18 cellular contexts compared by ENCODE assay signal in genomic region chr5:157903117-157903450, GRCh38. TPM values are rescaled to one million over a fixed set of nuclear protein-coding genes. Genes with fewer than 3 reads are reported as not detected.
DNase-seq lines count a peak whose midpoint lies in the region; ATAC-seq and TF ChIP-seq lines count a peak whose summit lies in the region.
"Had no signal": no experiment of that assay in that cellular context is flagged by ENCODE, and none has a peak within 500 bp of the region (broad histone marks: within the 10 kb centered on the region; RNA-seq: fewer than 3 reads in every experiment).

No MANE protein-coding gene starts in this region.

- DNase-seq in mammary epithelial cell (peak; percentile 52), MCF 10A (ENCODE audit: unreplicated experiment) (no peak), chondrocyte (ENCODE audit: low spot score) (no peak), HuH-7.5 (ENCODE audit: low spot score) (no peak), KBM-7 (no peak), LoVo (ENCODE audit: low spot score) (no peak)
- DNase-seq: DMS153, EL, NCI-H187 treated with DMSO at 0.1 percent for 48 hours, NCI-H446, NCI-H748 treated with DMSO at 0.1 percent for 48 hours, Peyer's patch, SHP77 had no signal

- H2AFZ ChIP-seq in mammary epithelial cell (ENCODE audit: low read depth, low read length): peak overlapping the region; percentile 71

- TF ChIP-seq CTCF in mammary epithelial cell (conservative IDR thresholded peaks at IDR 0.05 in 1 of 2, IDR thresholded peaks at IDR 0.05 in 1 of 2; ENCODE audit: extremely low read depth in 1 of 2, insufficient read depth in 1 of 2, low read depth in 1 of 2, low read length in 2 of 2) (no peak), MCF 10A (IDR thresholded peaks at IDR 0.05; ENCODE audit: unreplicated experiment) (no peak), chondrocyte (IDR thresholded peaks at IDR 0.05) (no peak)

- POLR2A ChIA-PET in MCF 10A (lab: Yijun Ruan, JAX): interaction anchor here (1.0 kb wide), 2 partner anchors 32 to 46 kb away, joined by 3 read pairs; no protein-coding TSS in a partner anchor

- no peak for ATAC-seq in GM21576 (IDR thresholded peaks at IDR 0.05; ENCODE audit: unreplicated experiment)
- ATAC-seq: K562 had no signal

- H3K9me3 ChIP-seq in mammary epithelial cell (replicated peaks; ENCODE audit: insufficient read depth, low read length) (no peaks in the 10 kb centered on the region), muscle layer of duodenum (ENCODE audit: control insufficient read depth in 1 of 2, low read length in 2 of 2) (no peaks in the 10 kb centered on the region)
- H3K9me3 ChIP-seq: Peyer's patch had no signal

- H3K27me3 ChIP-seq in mammary epithelial cell (ENCODE audit: insufficient read depth, low read length): no peaks in the 10 kb centered on the region
- H3K27me3 ChIP-seq in muscle layer of duodenum (ENCODE audit: low read depth, low read length): no peaks in the 10 kb centered on the region
- H3K27me3 ChIP-seq: Peyer's patch had no signal

- no peaks in the 10 kb centered on the region for H3K9me3 Mint-ChIP-seq in MCF 10A (ENCODE audit: unreplicated experiment)
- H3K9me3 Mint-ChIP-seq in chondrocyte (ENCODE audit: low read depth): no peaks in the 10 kb centered on the region

- no peaks in the 10 kb centered on the region for H3K4me1 Mint-ChIP-seq in MCF 10A (ENCODE audit: insufficient read depth, unreplicated experiment)
- peaks cover 12% of the 10 kb centered on the region for H3K4me1 Mint-ChIP-seq in chondrocyte (ENCODE audit: low read depth)

- 39% methylated on average over 2 of the region's 2 CpGs for WGBS in mammary epithelial cell (ENCODE audit: low coverage, missing lambda C conversion rate)

- H3K4me1 ChIP-seq in mammary epithelial cell (ENCODE audit: insufficient read depth, low read length) (peaks cover 10% of the 10 kb centered on the region), muscle layer of duodenum (ENCODE audit: control insufficient read depth in 1 of 2, insufficient read depth in 2 of 2, low read length in 2 of 2) (peaks cover 0 to 5% of the 10 kb centered on the region in 2 donors)
- H3K4me1 ChIP-seq: Peyer's patch had no signal

- intact Hi-C loops in mammary epithelial cell (cut with micrococcal nuclease) (loop anchor here (5.0 kb wide), 1 partner anchor 46 kb away; the partner anchor contains the start of gene CLINT1), MCF 10A (cut with micrococcal nuclease) (no loop called here)

- no peaks in the 10 kb centered on the region for H4K20me1 ChIP-seq in mammary epithelial cell (ENCODE audit: insufficient read depth, low read length)

- H3K36me3 Mint-ChIP-seq in MCF 10A (ENCODE audit: insufficient read depth, unreplicated experiment) (no peaks in the 10 kb centered on the region), chondrocyte (ENCODE audit: low read depth) (no peaks in the 10 kb centered on the region)

- no peak overlapping the region for H3K27ac Mint-ChIP-seq in MCF 10A (ENCODE audit: low read depth, unreplicated experiment)
- H3K27ac Mint-ChIP-seq in chondrocyte (ENCODE audit: unreplicated experiment): peak overlapping the region; percentile 46

- BruUV-seq in mammary epithelial cell (replicated peaks; lab: Mats Ljungman, UMichigan): no TSS peak
- BruUV-seq in MCF 10A (replicated peaks; lab: Mats Ljungman, UMichigan): no TSS peak

- H3K4me3 ChIP-seq in mammary epithelial cell (replicated peaks in 1 of 3; ENCODE audit: insufficient read depth in 1 of 3, low read depth in 2 of 3, low read length in 3 of 3) (no peak overlapping the region), muscle layer of duodenum (ENCODE audit: low read depth in 1 of 2, low read length in 2 of 2) (no peak overlapping the region)
- H3K4me3 ChIP-seq: K562, Peyer's patch had no signal

- CTCF ChIA-PET in mammary epithelial cell (lab: Charles Lee; ENCODE audit: low non-redundant PET): no interaction called here
- CTCF ChIA-PET in MCF 10A (lab: Yijun Ruan, JAX): interaction anchor here (0.6 to 1.3 kb wide), 6 partner anchors 10 to 1229 kb away, joined by 3 to 4 read pairs (median 3); no protein-coding TSS in a partner anchor

- H3K27ac ChIP-seq in mammary epithelial cell (ENCODE audit: insufficient read depth, low read depth, low read length) (peak overlapping the region; percentile 12), muscle layer of duodenum (ENCODE audit: low read length) (peak overlapping the region; percentile 46)
- H3K27ac ChIP-seq: 22Rv1, C4-2B had no signal

- no peak overlapping the region for H3K4me3 Mint-ChIP-seq in MCF 10A (ENCODE audit: unreplicated experiment)
- no peak overlapping the region for H3K4me3 Mint-ChIP-seq in chondrocyte (ENCODE audit: unreplicated experiment)

- H3K9ac ChIP-seq in mammary epithelial cell (ENCODE audit: insufficient read depth, low read length): no peak overlapping the region

- dilution Hi-C loops in mammary epithelial cell (cut with HindIII; ENCODE audit: low sequenced_read_pairs): no loop called here

- in situ Hi-C loops in mammary epithelial cell (cut with MboI; ENCODE audit: low sequenced_read_pairs in 2 of 2) (loop anchor here in 1 of 2 donors (25.0 kb wide), 1 partner anchor 91 kb away; no protein-coding TSS in a partner anchor), KBM-7 (cut with MboI; ENCODE audit: low pct_unique_long_range_greater_than_20kb, low sequenced_read_pairs) (no loop called here)

- no peaks in the 10 kb centered on the region for H3K79me2 ChIP-seq in mammary epithelial cell (ENCODE audit: insufficient read depth, low read length)

- H3K27me3 Mint-ChIP-seq in MCF 10A (ENCODE audit: insufficient read depth, unreplicated experiment) (no peaks in the 10 kb centered on the region), chondrocyte (ENCODE audit: low read depth) (no peaks in the 10 kb centered on the region)

- no peaks in the 10 kb centered on the region for H3K36me3 ChIP-seq in mammary epithelial cell (ENCODE audit: insufficient read depth, low read length)
- H3K36me3 ChIP-seq in muscle layer of duodenum (ENCODE audit: control insufficient read depth in 1 of 2, insufficient read depth in 2 of 2, low read length in 2 of 2): no peaks in the 10 kb centered on the region
- H3K36me3 ChIP-seq: Peyer's patch had no signal

- peak overlapping the region; percentile 57 for H3K4me2 ChIP-seq in mammary epithelial cell (ENCODE audit: insufficient read depth, low read depth, low read length)

RNA-seq across cellular contexts. Expression of gene CLINT1, which starts 44.1 kb away (rescaled TPM):
- 100 to 1,000 TPM in 1 of 2 donors, 10 to 100 TPM in 1; 77.2 to 127 TPM for total RNA-seq in mammary epithelial cell
- 97.7 TPM for polyA plus RNA-seq in mammary epithelial cell
- polyA minus RNA-seq in mammary epithelial cell: 188 TPM
- 170 and 176 TPM in 2 replicates for total RNA-seq in MCF 10A (2022)
- 72.4 to 75.5 TPM (median 73.8 TPM) in 3 replicates for total RNA-seq in chondrocyte
